In the genomic region with DNA sequence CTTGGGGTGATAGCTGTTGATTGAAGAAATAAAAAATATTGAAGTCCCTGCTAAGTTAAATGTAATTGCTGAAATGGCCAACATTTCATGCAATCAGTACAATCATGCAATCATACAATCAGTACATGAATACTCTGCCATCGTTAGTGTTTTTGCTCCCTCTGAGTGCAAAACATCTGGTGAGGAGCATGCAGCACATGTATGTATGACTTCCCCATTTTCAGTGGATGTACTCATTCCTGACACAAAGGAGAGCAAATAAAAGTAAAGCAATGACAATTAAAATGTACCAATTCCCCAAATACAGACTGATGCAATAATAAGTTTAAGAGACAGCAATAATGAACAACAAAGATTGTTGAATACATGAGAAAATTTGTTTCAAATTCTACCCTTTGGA, we compare ENCODE assay signal across 22 cellular contexts.
"Had no signal": no experiment of that assay in that cellular context is flagged by ENCODE, and none has a peak within 500 bp of the region (broad histone marks: within the 10 kb centered on the region; RNA-seq: fewer than 3 reads in every experiment).

No MANE protein-coding gene starts in this region.

- H3K4me1 ChIP-seq: ascending aorta, breast epithelium, suprapubic skin had no signal

- H3K4me3 Mint-ChIP-seq: activated T-helper 1 cell treated with anti-CD3 and anti-CD28 coated beads, Interleukin-12 subunit alpha, Interleukin-12 subunit beta, Interleukin-2, Interleukin-4 antibody, amounts not matched to agents 30 ng/mL and 10 ng/mL and 1 ng/mL, durations not matched to agents 14 hours and 24 hours and 36 hours; effector memory CD8-positive, alpha-beta T cell; memory B cell; naive thymus-derived CD8-positive, alpha-beta T cell; stimulated activated naive CD8-positive, alpha-beta T cell treated with anti-CD3 and anti-CD28 coated beads, Interleukin-15, Interleukin-2, amounts not matched to agents 100 ng/mL and 50 ng/mL, for 24 hours had no signal

- H3K27ac Mint-ChIP-seq: activated T-helper 1 cell treated with anti-CD3 and anti-CD28 coated beads, Interleukin-12 subunit alpha, Interleukin-12 subunit beta, Interleukin-2, Interleukin-4 antibody, amounts not matched to agents 30 ng/mL and 10 ng/mL and 1 ng/mL, durations not matched to agents 14 hours and 24 hours and 36 hours; effector memory CD8-positive, alpha-beta T cell; memory B cell; naive thymus-derived CD8-positive, alpha-beta T cell; stimulated activated naive CD8-positive, alpha-beta T cell treated with anti-CD3 and anti-CD28 coated beads, Interleukin-15, Interleukin-2, amounts not matched to agents 100 ng/mL and 50 ng/mL, for 24 hours had no signal

- ATAC-seq: effector memory CD8-positive, alpha-beta T cell; left ventricle myocardium superior; mucosa of descending colon; naive thymus-derived CD8-positive, alpha-beta T cell; pancreas; sciatic nerve had no signal

- H3K36me3 Mint-ChIP-seq: memory B cell had no signal

- H3K36me3 ChIP-seq: ascending aorta, breast epithelium, pancreas, suprapubic skin had no signal

- H3K9me3 Mint-ChIP-seq: activated T-helper 1 cell treated with anti-CD3 and anti-CD28 coated beads, Interleukin-12 subunit alpha, Interleukin-12 subunit beta, Interleukin-2, Interleukin-4 antibody, amounts not matched to agents 30 ng/mL and 10 ng/mL and 1 ng/mL, durations not matched to agents 14 hours and 24 hours and 36 hours; effector memory CD8-positive, alpha-beta T cell; memory B cell; stimulated activated naive CD8-positive, alpha-beta T cell treated with anti-CD3 and anti-CD28 coated beads, Interleukin-15, Interleukin-2, amounts not matched to agents 100 ng/mL and 50 ng/mL, for 24 hours had no signal

- H3K27ac ChIP-seq: ascending aorta, breast epithelium, epithelial cell of prostate, pancreas, suprapubic skin had no signal

- H3K27me3 ChIP-seq: ascending aorta, breast epithelium, pancreas, suprapubic skin had no signal

- DNase-seq: activated CD4-positive, alpha-beta T cell treated with anti-CD3 and anti-CD28 coated beads, Interleukin-2, amount 50 U/mL, for 1 hour; activated CD4-positive, CD25-positive, alpha-beta regulatory T cell; activated CD8-positive, alpha-beta memory T cell treated with anti-CD3 and anti-CD28 coated beads for 24 hours; activated naive CD4-positive, alpha-beta T cell; cerebellar nuclear complex; dermis blood vessel endothelial cell; effector memory CD8-positive, alpha-beta T cell; foreskin melanocyte; kidney glomerular epithelial cell; left ventricle myocardium superior; mucosa of descending colon; naive thymus-derived CD8-positive, alpha-beta T cell; pancreas; trophoblast cell had no signal

- H3K4me3 ChIP-seq: ascending aorta, breast epithelium, mucosa of descending colon, pancreas, suprapubic skin had no signal

- H3K27me3 Mint-ChIP-seq: effector memory CD8-positive, alpha-beta T cell; memory B cell had no signal

- H3K4me1 Mint-ChIP-seq: memory B cell had no signal

- H3K9me3 ChIP-seq: ascending aorta, breast epithelium, mucosa of descending colon, pancreas, suprapubic skin had no signal
